In genomic region chr15:98272586-98272985, GRCh38 we compare ENCODE assay signal across 2 cellular contexts.
TF ChIP-seq lines count a peak whose summit lies in the region.

No MANE protein-coding gene starts in this region.

TF ChIP-seq in HCT116, 20 proteins besides CTCF, POLR2A, EP300 and RAD21 (continued from another document):
- TF ChIP-seq REST (IDR thresholded peaks at IDR 0.05; ENCODE audit: low read depth) (no peak), SIN3A (IDR thresholded peaks at IDR 0.05; ENCODE audit: low read depth) (no peak), ELF1 (IDR thresholded peaks at IDR 0.05; ENCODE audit: borderline replicate concordance, low read depth) (no peak), CBX3 (IDR thresholded peaks at IDR 0.05; ENCODE audit: low read depth) (no peak), EGR1 (IDR thresholded peaks at IDR 0.05; ENCODE audit: low read depth) (no peak), YY1 (IDR thresholded peaks at IDR 0.05; ENCODE audit: extremely low read depth, insufficient replicate concordance, low read depth, low read length) (no peak), POLR2AphosphoS5 (IDR thresholded peaks at IDR 0.05; ENCODE audit: low read depth, low read length) (no peak), EZH2phosphoT487 (IDR thresholded peaks at IDR 0.05; ENCODE audit: borderline replicate concordance) (no peak), ZBTB33 (IDR thresholded peaks at IDR 0.05; ENCODE audit: extremely low read depth, insufficient replicate concordance, low read length) (no peak), CEBPB (IDR thresholded peaks at IDR 0.05; ENCODE audit: low read depth) (no peak), TCF7L2 (IDR thresholded peaks at IDR 0.05; ENCODE audit: borderline replicate concordance, extremely low read depth, insufficient read depth, insufficient read length) (no peak), ZNF274 (IDR thresholded peaks at IDR 0.05; ENCODE audit: low read depth, low read length) (no peak), SP1 (IDR thresholded peaks at IDR 0.05; ENCODE audit: low read depth) (no peak), SRF (IDR thresholded peaks at IDR 0.05; ENCODE audit: low read depth) (no peak)

TF ChIP-seq in WTC11, 78 proteins besides CTCF, POLR2A, EP300 and RAD21 (continued from another document):
- no peak for TF ChIP-seq ZBTB43 (CRISPR knock-in tag; IDR thresholded peaks at IDR 0.05)
- no peak for TF ChIP-seq ZNF121 (CRISPR knock-in tag; IDR thresholded peaks at IDR 0.05)
- no peak for TF ChIP-seq ZNF263 (CRISPR knock-in tag; IDR thresholded peaks at IDR 0.05; ENCODE audit: low read depth)
